ENCODE assay signal across 15 cellular contexts in the genomic region with DNA sequence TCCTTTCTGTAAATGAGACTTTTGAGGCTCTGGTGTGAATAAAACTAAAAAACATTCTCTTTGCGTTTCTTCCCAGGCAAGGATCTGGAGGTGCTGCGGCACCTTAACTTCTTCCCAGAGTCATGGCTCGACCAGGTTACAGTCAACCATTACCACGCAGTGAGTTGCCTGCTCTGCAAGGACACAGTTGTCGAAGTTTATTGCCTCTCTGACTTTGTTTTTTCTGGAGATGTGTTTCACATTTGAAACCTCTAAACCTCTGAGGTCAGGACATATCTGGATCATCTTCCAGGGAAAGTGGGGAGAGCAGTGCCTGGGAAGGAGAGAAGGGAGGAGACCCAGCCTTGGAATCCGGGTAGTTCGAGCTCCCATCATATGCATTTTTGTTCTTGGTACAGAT.
"Had no signal": no experiment of that assay in that cellular context is flagged by ENCODE, and none has a peak within 500 bp of the region (broad histone marks: within the 10 kb centered on the region; RNA-seq: fewer than 3 reads in every experiment).

No MANE protein-coding gene starts in this region.

- H3K9me3 Mint-ChIP-seq: activated naive CD4-positive, alpha-beta T cell treated with anti-CD3 and anti-CD28 coated beads for 36 hours; activated naive CD8-positive, alpha-beta T cell treated with anti-CD3 and anti-CD28 coated beads, Interleukin-2, amount 50 U/mL, for 24 hours; activated T-helper 2 cell treated with anti-CD3 and anti-CD28 coated beads, Interferon-gamma antibody, Interleukin-2, Interleukin-4, amounts not matched to agents 10 μg/mL and 5 μg/mL and 100 μg/mL, durations not matched to agents 14 hours and 24 hours and 36 hours; stimulated activated effector memory CD8-positive, alpha-beta T cell treated with anti-CD3 and anti-CD28 coated beads, Interleukin-12 subunit alpha, Interleukin-12 subunit beta, amount 100 ng/mL, for 72 hours had no signal

- H3K36me3 Mint-ChIP-seq: stimulated activated effector memory CD8-positive, alpha-beta T cell treated with anti-CD3 and anti-CD28 coated beads, Interleukin-12 subunit alpha, Interleukin-12 subunit beta, amount 100 ng/mL, for 72 hours had no signal

- H3K9me3 ChIP-seq: esophagus muscularis mucosa had no signal

- H3K4me1 Mint-ChIP-seq: T-helper 17 cell had no signal

- H3K27me3 ChIP-seq: cardiac muscle cell, esophagus muscularis mucosa had no signal

- H3K4me1 ChIP-seq: esophagus muscularis mucosa, parathyroid adenoma had no signal

- ATAC-seq: activated naive CD8-positive, alpha-beta T cell treated with anti-CD3 and anti-CD28 coated beads, Interleukin-2, amount 50 U/mL, for 24 hours; stimulated activated effector memory CD8-positive, alpha-beta T cell treated with anti-CD3 and anti-CD28 coated beads, Interleukin-12 subunit alpha, Interleukin-12 subunit beta, amount 100 ng/mL, for 72 hours; T-helper 17 cell had no signal

- H3K27ac ChIP-seq: cardiac muscle cell, esophagus muscularis mucosa, parathyroid adenoma, WERI-Rb-1 had no signal

- H3K4me3 Mint-ChIP-seq: activated naive CD4-positive, alpha-beta T cell treated with anti-CD3 and anti-CD28 coated beads for 36 hours; activated naive CD8-positive, alpha-beta T cell treated with anti-CD3 and anti-CD28 coated beads, Interleukin-2, amount 50 U/mL, for 24 hours; stimulated activated effector memory CD8-positive, alpha-beta T cell treated with anti-CD3 and anti-CD28 coated beads, Interleukin-12 subunit alpha, Interleukin-12 subunit beta, amount 100 ng/mL, for 72 hours; T-helper 17 cell had no signal

- H3K36me3 ChIP-seq: cardiac muscle cell, esophagus muscularis mucosa, WERI-Rb-1 had no signal

- DNase-seq: activated CD4-positive, alpha-beta T cell treated with anti-CD3 and anti-CD28 coated beads, Interleukin-2, amount 50 U/mL, for 48 hours; activated naive CD4-positive, alpha-beta T cell treated with anti-CD3 and anti-CD28 coated beads for 36 hours; activated naive CD8-positive, alpha-beta T cell treated with anti-CD3 and anti-CD28 coated beads, Interleukin-2, amount 50 U/mL, for 24 hours; activated T-cell treated with anti-CD3 and anti-CD28 coated beads, Interleukin-2, amount 50 U/mL, for 1 hour; effector CD4-positive, alpha-beta T cell; kidney; mesendoderm; T-helper 17 cell; trophoblast cell; WERI-Rb-1 had no signal

- H3K27ac Mint-ChIP-seq: activated naive CD4-positive, alpha-beta T cell treated with anti-CD3 and anti-CD28 coated beads for 36 hours; activated naive CD8-positive, alpha-beta T cell treated with anti-CD3 and anti-CD28 coated beads, Interleukin-2, amount 50 U/mL, for 24 hours; activated T-helper 2 cell treated with anti-CD3 and anti-CD28 coated beads, Interferon-gamma antibody, Interleukin-2, Interleukin-4, amounts not matched to agents 10 μg/mL and 5 μg/mL and 100 μg/mL, durations not matched to agents 14 hours and 24 hours and 36 hours; stimulated activated effector memory CD8-positive, alpha-beta T cell treated with anti-CD3 and anti-CD28 coated beads, Interleukin-12 subunit alpha, Interleukin-12 subunit beta, amount 100 ng/mL, for 72 hours; T-helper 17 cell had no signal

- H3K4me3 ChIP-seq: cardiac muscle cell, esophagus muscularis mucosa had no signal
